Comparison of ENCODE assay signal across 19 cellular contexts in the genomic region with DNA sequence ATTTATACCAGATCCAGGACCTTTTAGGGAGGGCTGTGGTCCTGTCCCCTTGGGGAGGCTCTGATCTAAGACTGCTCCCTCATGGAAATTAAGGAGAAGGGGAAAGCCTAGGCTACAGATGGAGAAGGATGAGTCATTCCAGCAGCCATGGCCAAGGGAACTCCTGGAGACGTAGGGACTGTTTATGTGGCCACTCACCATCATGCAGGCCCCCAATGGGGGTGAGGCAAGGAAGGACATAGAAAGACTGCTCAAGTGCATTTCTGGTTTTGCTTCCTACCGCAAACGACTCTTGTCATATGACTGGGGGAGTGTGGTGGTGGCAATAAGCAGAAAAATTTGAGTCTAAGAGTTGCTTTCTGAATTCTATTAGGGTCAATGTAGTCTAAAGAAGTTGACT. TPM values are rescaled to one million over a fixed set of nuclear protein-coding genes. Genes with fewer than 3 reads are reported as not detected.
DNase-seq lines count a peak whose midpoint lies in the region; ATAC-seq and TF ChIP-seq lines count a peak whose summit lies in the region.
"Had no signal": no experiment of that assay in that cellular context is flagged by ENCODE, and none has a peak within 500 bp of the region (broad histone marks: within the 10 kb centered on the region; RNA-seq: fewer than 3 reads in every experiment).

No MANE protein-coding gene starts in this region.

- no peaks in the 10 kb centered on the region for H3K27me3 Mint-ChIP-seq in T-cell

- H3K4me3 ChIP-seq in fibroblast of mammary gland (ENCODE audit: control insufficient read depth, low read depth, low read length) (no peak overlapping the region), neutrophil (ENCODE audit: low read depth in 1 of 2, low read length in 1 of 2) (no peak overlapping the region)
- H3K4me3 ChIP-seq: ascending aorta, hepatocyte, transverse colon had no signal

- no peak overlapping the region for H3K4me3 Mint-ChIP-seq in T-cell
- H3K4me3 Mint-ChIP-seq: naive thymus-derived CD8-positive, alpha-beta T cell had no signal

- H3K27ac Mint-ChIP-seq in T-cell = no peak overlapping the region
- H3K27ac Mint-ChIP-seq: naive thymus-derived CD8-positive, alpha-beta T cell had no signal

- ATAC-seq in T-cell (replicated peaks in 1 of 4) = no peak
- ATAC-seq: naive thymus-derived CD8-positive, alpha-beta T cell had no signal

- TF ChIP-seq CTCF in fibroblast of mammary gland (conservative IDR thresholded peaks at IDR 0.05; ENCODE audit: control insufficient read depth, insufficient read depth, low read depth, low read length) (no peak), neutrophil (IDR thresholded peaks at IDR 0.05) (no peak)

- H3K9me3 Mint-ChIP-seq in T-cell = peaks cover 10 to 12% (median 10%) of the 10 kb centered on the region in 3 donors

- CTCF ChIA-PET in T-cell (lab: Charles Lee) = no interaction called here

- H3K27me3 ChIP-seq in neutrophil = no peaks in the 10 kb centered on the region
- H3K27me3 ChIP-seq: ascending aorta, hepatocyte, transverse colon had no signal

- no peaks in the 10 kb centered on the region for H3K36me3 ChIP-seq in neutrophil
- H3K36me3 ChIP-seq: ascending aorta, transverse colon had no signal

- H3K27ac ChIP-seq in neutrophil = peak overlapping the region; percentile 86
- H3K27ac ChIP-seq: ascending aorta, hepatocyte, VCaP had no signal

- H3K4me1 ChIP-seq in neutrophil (ENCODE audit: control insufficient read depth in 1 of 2, insufficient read depth in 1 of 2, low read depth in 1 of 2, low read length in 1 of 2) = peaks cover 43 to 47% of the 10 kb centered on the region in 2 experiments
- H3K4me1 ChIP-seq: ascending aorta had no signal

- POLR2A ChIA-PET in T-cell (lab: Charles Lee) = no interaction called here

- no peaks in the 10 kb centered on the region for H3K9me3 ChIP-seq in neutrophil

- H3K4me1 Mint-ChIP-seq in T-cell = no peaks in the 10 kb centered on the region

- no peaks in the 10 kb centered on the region for H3K36me3 Mint-ChIP-seq in T-cell

- DNase-seq in EH (ENCODE audit: low read depth) (peak; percentile 16), NOMO-1 treated with DMSO at 0.1 percent for 48 hours (lab: John Stamatoyannopoulos, UW; ENCODE audit: unreplicated experiment) (peak; percentile 85), fibroblast of mammary gland (ENCODE audit: low read depth) (peak; percentile 68), NCI-H748 (lab: John Stamatoyannopoulos, UW; ENCODE audit: unreplicated experiment) (no peak), T-cell (no peak), anterior cingulate cortex (lab: John Stamatoyannopoulos, UW) (no peak)
- DNase-seq in activated CD4-positive, alpha-beta T cell treated with anti-CD3 and anti-CD28 coated beads for 1 hour = no peak
- DNase-seq: activated effector memory CD4-positive, alpha-beta T cell treated with anti-CD3 and anti-CD28 coated beads, Interleukin-2, amount 50 U/mL, for 16 hours; COR-L47; erythroblast; naive thymus-derived CD8-positive, alpha-beta T cell; NCI-H1048; stimulated activated CD4-positive, alpha-beta T cell treated with anti-CD3 and anti-CD28 coated beads, Interleukin-2, amount 100 ng/mL, for 48 hours; stimulated activated CD8-positive, alpha-beta memory T cell treated with anti-CD3 and anti-CD28 coated beads, Interleukin-4, amount 100 ng/mL, for 48 hours; transverse colon had no signal

RNA-seq across cellular contexts. Expression of gene CYP1B1, which starts 54.0 kb away (rescaled TPM):
- total RNA-seq in T-cell = under 1 TPM in 3 of 5 donors, not detected in 2; 0.66 to 0.85 (median 0.76) TPM

Comparison
In these comparisons a context has a peak if more than half of its experiments do, and no peak if none do; other contexts are left out.
1. DNase-seq: peak in EH (single experiment), NOMO-1 treated with DMSO at 0.1 percent for 48 hours (single experiment) and fibroblast of mammary gland (single experiment); none in NCI-H748 (single experiment), T-cell (0 of 34), activated CD4-positive, alpha-beta T cell treated with anti-CD3 and anti-CD28 coated beads for 1 hour (single experiment) and anterior cingulate cortex (0 of 58).